ENCODE assay signal across 1 cellular context in the genomic region with DNA sequence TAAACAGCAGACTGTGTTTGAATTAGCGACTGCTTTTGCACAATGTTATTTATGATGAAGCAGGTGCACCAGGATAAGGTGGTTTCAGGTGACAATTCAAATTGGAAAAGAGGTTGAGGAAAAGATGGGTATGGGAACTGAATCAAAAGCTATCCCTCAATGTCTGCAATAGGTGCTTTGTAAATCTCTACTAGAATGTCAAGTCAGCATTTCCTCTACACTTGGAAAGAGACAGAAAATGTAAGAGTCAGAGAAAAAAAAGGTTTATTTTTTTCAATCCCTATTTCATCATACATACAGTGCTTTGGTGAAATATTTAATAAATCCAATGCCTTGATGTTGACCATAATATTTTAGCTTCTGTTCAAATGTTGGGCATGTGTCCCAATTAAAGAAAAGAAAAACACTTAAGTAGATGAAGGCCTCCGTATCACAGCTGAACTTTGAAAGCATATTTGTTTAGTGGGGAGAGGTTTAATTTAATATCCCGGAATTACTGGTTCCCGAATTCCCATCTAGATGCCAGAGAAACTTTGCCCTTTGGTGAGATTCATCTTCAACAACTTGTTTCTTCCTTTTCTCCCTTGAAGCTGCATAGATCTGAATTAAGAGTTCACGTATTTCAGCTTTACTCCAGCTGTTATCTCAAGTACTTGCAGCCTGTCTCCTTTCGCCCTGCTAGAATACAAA.
TF ChIP-seq lines count a peak whose summit lies in the region.

No MANE protein-coding gene starts in this region.

TF ChIP-seq in H1, 55 proteins besides CTCF, POLR2A, EP300 and RAD21:
- TF ChIP-seq MAFK (IDR thresholded peaks at IDR 0.05; ENCODE audit: low read depth, low read length): peak; percentile 89
- no peak for TF ChIP-seq SAP30 (IDR thresholded peaks at IDR 0.05; ENCODE audit: insufficient read depth, insufficient replicate concordance, low read length)
TF ChIP-seq in H1: peak in this region for 1.
